In genomic region chr18:38198956-38199355, GRCh38 we compare ENCODE assay signal across 20 cellular contexts.
DNase-seq lines count a peak whose midpoint lies in the region; ATAC-seq, FAIRE-seq and TF ChIP-seq lines count a peak whose summit lies in the region.
"Had no signal": no experiment of that assay in that cellular context is flagged by ENCODE, and none has a peak within 500 bp of the region (broad histone marks: within the 10 kb centered on the region; RNA-seq: fewer than 3 reads in every experiment).

No MANE protein-coding gene starts in this region.

- TF ChIP-seq CTCF in D721Med (IDR thresholded peaks at IDR 0.05; ENCODE audit: insufficient read depth, missing control alignments), result no peak
- no peak for TF ChIP-seq CTCF in bronchial epithelial cell (IDR thresholded peaks at IDR 0.05; ENCODE audit: insufficient read depth, low read length, severe bottlenecking)
- TF ChIP-seq CTCF in nephron progenitor cell (IDR thresholded peaks at IDR 0.05), result no peak

- no peaks in the 10 kb centered on the region for H3K4me1 Mint-ChIP-seq in nephron progenitor cell
- H3K4me1 Mint-ChIP-seq: CD4-positive, alpha-beta memory T cell had no signal

- no peak for DNase-seq in D721Med (ENCODE audit: insufficient read length, low spot score)
- DNase-seq in NCI-H146 treated with DMSO at 0.1 percent for 48 hours (lab: John Stamatoyannopoulos, UW; ENCODE audit: unreplicated experiment), result peak; percentile 91
- peak; percentile 64 for DNase-seq in bronchial epithelial cell (ENCODE audit: low read depth)
- peak; percentile 18 for DNase-seq in iPS-NIHi7 (ENCODE audit: extremely low spot score)
- DNase-seq in glomerular visceral epithelial cell (ENCODE audit: extremely low spot score), result no peak
- no peak for DNase-seq in nephron progenitor cell
- DNase-seq in GOT3 (lab: John Stamatoyannopoulos, UW), result no peak
- DNase-seq: Calu3; CD4-positive, alpha-beta memory T cell; DMS53; IMR-90; NCI-H345; NCI-H524 treated with DMSO at 0.1 percent for 48 hours; NK-92 treated with Interleukin-12 subunit alpha and Interleukin-12 subunit beta, amount 100 ng/mL, for 24 hours; SHP77 treated with DMSO at 0.1 percent for 48 hours; SK-N-SH had no signal

- FAIRE-seq in D721Med (lab: Jason Lieb, UNC) (peak; percentile 69), bronchial epithelial cell (lab: Jason Lieb, UNC) (no peak)
- FAIRE-seq: A549, GM12891 had no signal

- no peaks in the 10 kb centered on the region for H3K36me3 Mint-ChIP-seq in nephron progenitor cell (ENCODE audit: low read depth)
- H3K36me3 Mint-ChIP-seq: CD4-positive, alpha-beta memory T cell had no signal

- no peak overlapping the region for H3K4me3 ChIP-seq in bronchial epithelial cell (ENCODE audit: low read depth, low read length)
- H3K4me3 ChIP-seq: A549, BLaER1 had no signal

- no peaks in the 10 kb centered on the region for H3K36me3 ChIP-seq in bronchial epithelial cell (ENCODE audit: control insufficient read depth, insufficient read depth, low read length)
- H3K36me3 ChIP-seq: BLaER1 had no signal

- H3K9me3 Mint-ChIP-seq in nephron progenitor cell, result no peaks in the 10 kb centered on the region

- peaks cover 13% of the 10 kb centered on the region for H3K27me3 Mint-ChIP-seq in nephron progenitor cell (ENCODE audit: low read depth, poor library complexity)
- H3K27me3 Mint-ChIP-seq: CD4-positive, alpha-beta memory T cell had no signal

- no peak overlapping the region for H3K27ac Mint-ChIP-seq in nephron progenitor cell
- H3K27ac Mint-ChIP-seq: CD4-positive, alpha-beta memory T cell had no signal

- H3K4me3 Mint-ChIP-seq in nephron progenitor cell, result no peak overlapping the region
- H3K4me3 Mint-ChIP-seq: CD4-positive, alpha-beta memory T cell had no signal

- H3K27me3 ChIP-seq in bronchial epithelial cell (ENCODE audit: control insufficient read depth, insufficient read depth, low read length), result no peaks in the 10 kb centered on the region
- H3K27me3 ChIP-seq: BLaER1 had no signal

- no peak for ATAC-seq in SK-N-SH treated with all-trans-retinoic acid at 6 μM for 48 hours
- ATAC-seq: A549 had no signal

TF ChIP-seq in SK-N-SH treated with all-trans-retinoic acid at 6 μM for 48 hours, 23 proteins besides CTCF, POLR2A, EP300 and RAD21:
- TF ChIP-seq ZC3H10 (CRISPR knock-in tag; IDR thresholded peaks at IDR 0.05) (no peak), TOX (CRISPR knock-in tag; IDR thresholded peaks at IDR 0.05; ENCODE audit: borderline replicate concordance) (no peak), ZFP3 (CRISPR knock-in tag; IDR thresholded peaks at IDR 0.05) (no peak), CSRNP3 (CRISPR knock-in tag; IDR thresholded peaks at IDR 0.05) (no peak), OSR1 (CRISPR knock-in tag; IDR thresholded peaks at IDR 0.05) (no peak), GLIS3 (CRISPR knock-in tag; IDR thresholded peaks at IDR 0.05) (no peak), TSHZ2 (CRISPR knock-in tag; IDR thresholded peaks at IDR 0.05) (no peak), ISL1 (CRISPR knock-in tag; IDR thresholded peaks at IDR 0.05) (no peak), PATZ1 (CRISPR knock-in tag; IDR thresholded peaks at IDR 0.05; ENCODE audit: borderline replicate concordance) (no peak), ZNF565 (CRISPR knock-in tag; conservative IDR thresholded peaks at IDR 0.05; ENCODE audit: low read depth) (no peak), BACH2 (CRISPR knock-in tag; IDR thresholded peaks at IDR 0.05; ENCODE audit: borderline replicate concordance) (no peak), CREB5 (CRISPR knock-in tag; IDR thresholded peaks at IDR 0.05; ENCODE audit: low read depth) (no peak), TCF4 (CRISPR knock-in tag; IDR thresholded peaks at IDR 0.05; ENCODE audit: borderline replicate concordance) (no peak), ESRRG (CRISPR knock-in tag; IDR thresholded peaks at IDR 0.05) (no peak), CSDC2 (CRISPR knock-in tag; IDR thresholded peaks at IDR 0.05) (no peak), ZFP30 (CRISPR knock-in tag; IDR thresholded peaks at IDR 0.05) (no peak), RARB (CRISPR knock-in tag; IDR thresholded peaks at IDR 0.05) (no peak)

Comparison
In these comparisons a context has a peak if more than half of its experiments do, and no peak if none do; other contexts are left out.
1. DNase-seq: peak in NCI-H146 treated with DMSO at 0.1 percent for 48 hours (single experiment), bronchial epithelial cell (single experiment) and iPS-NIHi7 (single experiment); none in D721Med (single experiment), glomerular visceral epithelial cell (single experiment), nephron progenitor cell (single experiment) and GOT3 (single experiment).